In genomic region chr2:100185516-100185915, GRCh38 we compare ENCODE assay signal across 25 cellular contexts. TPM values are rescaled to one million over a fixed set of nuclear protein-coding genes. Genes with fewer than 3 reads are reported as not detected.
"Had no signal": no experiment of that assay in that cellular context is flagged by ENCODE, and none has a peak within 500 bp of the region (broad histone marks: within the 10 kb centered on the region; RNA-seq: fewer than 3 reads in every experiment).

No MANE protein-coding gene starts in this region.

- H3K4me1 ChIP-seq: foreskin keratinocyte, gastrocnemius medialis had no signal

- H3K36me3 ChIP-seq: brain microvascular endothelial cell, gastrocnemius medialis, heart left ventricle had no signal

- DNase-seq: activated CD4-positive, alpha-beta memory T cell treated with anti-CD3 and anti-CD28 coated beads for 36 hours; activated CD4-positive, alpha-beta T cell treated with anti-CD3 and anti-CD28 coated beads for 36 hours; activated CD4-positive, alpha-beta T cell treated with anti-CD3 and anti-CD28 coated beads, Interleukin-2, amount 10 ng/mL, durations not matched to agents 24 days and 14 days; activated CD4-positive, CD25-positive, alpha-beta regulatory T cell; activated CD4-positive, CD25-positive, alpha-beta regulatory T cell treated with anti-CD3 and anti-CD28 coated beads, Interleukin-2, amount 50 U/mL, for 72 hours; activated CD8-positive, alpha-beta memory T cell treated with anti-CD3 and anti-CD28 coated beads, Interleukin-2, amount 10 ng/mL, durations not matched to agents 7 days and 5 days; activated CD8-positive, alpha-beta memory T cell treated with anti-CD3 and anti-CD28 coated beads, Interleukin-2, amount 50 U/mL, for 4 hours; activated CD8-positive, alpha-beta T cell treated with anti-CD3 and anti-CD28 coated beads, Interleukin-2, amount 10 ng/mL, durations not matched to agents 7 days and 5 days; activated effector memory CD4-positive, alpha-beta T cell treated with anti-CD3 and anti-CD28 coated beads, Interleukin-2, amount 50 U/mL, for 16 hours; activated naive CD4-positive, alpha-beta T cell treated with anti-CD3 and anti-CD28 coated beads, Interleukin-2, amount 10 ng/mL, durations not matched to agents 7 days and 5 days; activated naive CD8-positive, alpha-beta T cell treated with anti-CD3 and anti-CD28 coated beads, Interleukin-2, amount 10 ng/mL, durations not matched to agents 7 days and 5 days; activated T-cell treated with anti-CD3 and anti-CD28 coated beads, Interleukin-2, amount 50 U/mL, for 1 hour; activated T-cell treated with anti-CD3 and anti-CD28 coated beads, Interleukin-2, amount 50 U/mL, for 48 hours; brain microvascular endothelial cell; dorsolateral prefrontal cortex; effector memory CD4-positive, alpha-beta T cell; endodermal cell; foreskin keratinocyte; gastrocnemius medialis; glutamatergic neuron; heart left ventricle; T-helper 2 cell had no signal

- H3K27me3 ChIP-seq: brain microvascular endothelial cell, dorsolateral prefrontal cortex, foreskin keratinocyte, gastrocnemius medialis, heart left ventricle had no signal

- FAIRE-seq: astrocyte had no signal

- H3K4me3 ChIP-seq: coronary artery, dorsolateral prefrontal cortex, gastrocnemius medialis, heart left ventricle had no signal

- H3K27ac ChIP-seq: brain microvascular endothelial cell, dorsolateral prefrontal cortex, foreskin keratinocyte, gastrocnemius medialis, heart left ventricle had no signal

- H3K9me3 ChIP-seq: gastrocnemius medialis, heart left ventricle had no signal

RNA-seq across cellular contexts. Expression of gene AFF3, which starts 43.1 kb away (rescaled TPM):
- total RNA-seq: bronchial epithelial cell, foreskin keratinocyte had no signal
